In genomic region chr20:50190251-50191064, GRCh38 we compare ENCODE assay signal across 8 cellular contexts. TPM values are rescaled to one million over a fixed set of nuclear protein-coding genes. Genes with fewer than 3 reads are reported as not detected.
DNase-seq lines count a peak whose midpoint lies in the region; ATAC-seq and TF ChIP-seq lines count a peak whose summit lies in the region.

CEBPB (plus strand) TSS chr20:50190830; CDS start chr20:50191034, 204 bp downstream.

- no peaks in the 10 kb centered on the region for H3K9me3 Mint-ChIP-seq in endothelial cell (ENCODE audit: unreplicated experiment)

- peak within 1 kb of the TSS; percentile 90 for H3K27ac ChIP-seq in HL-60 (replicated peaks)
- peak within 1 kb of the TSS; percentile 83 for H3K27ac ChIP-seq in OCI-LY3 (ENCODE audit: low read length)

- H3K27ac Mint-ChIP-seq in endothelial cell (ENCODE audit: unreplicated experiment) = no peak within 1 kb of the TSS

- H3K36me3 Mint-ChIP-seq in endothelial cell (ENCODE audit: low read depth, unreplicated experiment) = peaks cover 4% of the 10 kb centered on the region

- peak within 1 kb of the TSS; percentile 94 for H3K9ac ChIP-seq in OCI-LY3 (ENCODE audit: low read length)

- H3K4me3 ChIP-seq in HL-60 (replicated peaks; ENCODE audit: insufficient read depth, low read length) (peak within 1 kb of the TSS; percentile 74), OCI-LY3 (ENCODE audit: low read length) (peak within 1 kb of the TSS; percentile 91)

- peaks cover 20% of the 10 kb centered on the region for H4K20me1 ChIP-seq in OCI-LY3 (ENCODE audit: insufficient read depth, low read length)

- peaks cover 22% of the 10 kb centered on the region for H3K36me3 ChIP-seq in OCI-LY3 (replicated peaks; ENCODE audit: low read depth, low read length)

- TF ChIP-seq CTCF in HL-60 (IDR thresholded peaks at IDR 0.05; ENCODE audit: insufficient read depth, low read length) (peak; percentile 33), OCI-LY3 (IDR thresholded peaks at IDR 0.05; ENCODE audit: low read depth, low read length) (peak; percentile 76), endothelial cell (IDR thresholded peaks at IDR 0.05; ENCODE audit: unreplicated experiment) (peak; percentile 94)

- DNase-seq in AG08396 (ENCODE audit: low spot score) = peak; percentile 97
- peak; percentile 75 to 88 for DNase-seq in HL-60 (ENCODE audit: low read depth in 1 of 2, low spot score in 1 of 2)
- DNase-seq in activated CD8-positive, alpha-beta memory T cell treated with anti-CD3 and anti-CD28 coated beads, Interleukin-2, amount 50 U/mL, for 4 hours = peak; percentile 86
- peak; percentile 98 for DNase-seq in endothelial cell (ENCODE audit: low spot score)
- DNase-seq in middle frontal gyrus (ENCODE audit: extremely low spot score, low spot score) = peak; percentile 42
- peak; percentile 44 to 67 for DNase-seq in stimulated activated CD8-positive, alpha-beta memory T cell treated with anti-CD3 and anti-CD28 coated beads, Interleukin-4, amount 100 ng/mL, for 1 hour (ENCODE audit: low read depth in 2 of 2, low spot score in 1 of 2)

- H3K27me3 ChIP-seq in HL-60 (ENCODE audit: insufficient read depth, poor library complexity, severe bottlenecking) (no peaks in the 10 kb centered on the region), OCI-LY3 (ENCODE audit: low read depth, low read length) (peaks cover 7% of the 10 kb centered on the region)

- H3K79me2 ChIP-seq in OCI-LY3 (ENCODE audit: low read length) = peaks cover 32% of the 10 kb centered on the region

- no peaks in the 10 kb centered on the region for H3K9me3 ChIP-seq in OCI-LY3 (ENCODE audit: insufficient read depth, low read length)

- peak; percentile 36 for ATAC-seq in GM18909 (IDR thresholded peaks at IDR 0.05; ENCODE audit: poor library complexity, unreplicated experiment)

- peaks cover 26% of the 10 kb centered on the region for H3K4me1 ChIP-seq in OCI-LY3 (ENCODE audit: low read length)

- peak within 1 kb of the TSS; percentile 85 for H3K4me2 ChIP-seq in OCI-LY3 (ENCODE audit: low read length)

- peak within 1 kb of the TSS; percentile 88 for H3K4me3 Mint-ChIP-seq in endothelial cell (ENCODE audit: unreplicated experiment)

- H3K4me1 Mint-ChIP-seq in endothelial cell (ENCODE audit: unreplicated experiment) = peaks cover 20% of the 10 kb centered on the region

- peaks cover 8% of the 10 kb centered on the region for H3K27me3 Mint-ChIP-seq in endothelial cell (ENCODE audit: unreplicated experiment)

- H2AFZ ChIP-seq in OCI-LY3 (ENCODE audit: low read depth, low read length) = peak within 1 kb of the TSS; percentile 75

RNA-seq across cellular contexts. Expression of gene CEBPB, which starts in this region (rescaled TPM):
- total RNA-seq in endothelial cell (ENCODE audit: unreplicated experiment) = 28.1 TPM

Comparison
In these comparisons a context has a peak if more than half of its experiments do, and no peak if none do; other contexts are left out.
1. Peak in every context shown above with its lines: DNase-seq, ATAC-seq, H3K4me3 ChIP-seq and H3K27ac ChIP-seq.
2. DNase-seq: peak in every context shown above with its lines; median percentile 98 in endothelial cell; 97 in AG08396; 86 in activated CD8-positive, alpha-beta memory T cell treated with anti-CD3 and anti-CD28 coated beads, Interleukin-2, amount 50 U/mL, for 4 hours; 82 in HL-60; 56 in stimulated activated CD8-positive, alpha-beta memory T cell treated with anti-CD3 and anti-CD28 coated beads, Interleukin-4, amount 100 ng/mL, for 1 hour; 42 in middle frontal gyrus.
3. CTCF ChIP-seq: peak in every context shown above with its lines; median percentile 94 in endothelial cell; 76 in OCI-LY3; 33 in HL-60.